Comparison of ENCODE assay signal across 23 cellular contexts in genomic region chr12:117298191-117298590, GRCh38.
DNase-seq lines count a peak whose midpoint lies in the region; ATAC-seq and TF ChIP-seq lines count a peak whose summit lies in the region.
"Had no signal": no experiment of that assay in that cellular context is flagged by ENCODE, and none has a peak within 500 bp of the region (broad histone marks: within the 10 kb centered on the region; RNA-seq: fewer than 3 reads in every experiment).

No MANE protein-coding gene starts in this region.

- H3K36me3 Mint-ChIP-seq in neural crest cell (ENCODE audit: low read depth) (no peaks in the 10 kb centered on the region), progenitor cell of endocrine pancreas (ENCODE audit: insufficient read depth) (peaks cover 1% of the 10 kb centered on the region)
- H3K36me3 Mint-ChIP-seq: CD14-positive monocyte; CD4-positive, alpha-beta memory T cell; CD4-positive, CD25-positive, alpha-beta regulatory T cell; CD8-positive, alpha-beta memory T cell had no signal

- H3K9me3 Mint-ChIP-seq in neural crest cell: peaks cover 3% of the 10 kb centered on the region
- peaks cover 3% of the 10 kb centered on the region for H3K9me3 Mint-ChIP-seq in progenitor cell of endocrine pancreas (ENCODE audit: low read depth)

- intact Hi-C loops in psoas muscle (cut with DNase I): no loop called here

- no peaks in the 10 kb centered on the region for H3K4me1 ChIP-seq in psoas muscle
- H3K4me1 ChIP-seq: BE2C had no signal

- H3K4me1 Mint-ChIP-seq in neural crest cell (no peaks in the 10 kb centered on the region), progenitor cell of endocrine pancreas (ENCODE audit: low read depth) (no peaks in the 10 kb centered on the region)
- H3K4me1 Mint-ChIP-seq: CD14-positive monocyte; CD4-positive, alpha-beta memory T cell; CD4-positive, CD25-positive, alpha-beta regulatory T cell; CD8-positive, alpha-beta memory T cell had no signal

- 89 to 93% (median 90%) methylated on average over 7 of the region's 7 CpGs for WGBS in psoas muscle, 3 donors

- H3K4me3 Mint-ChIP-seq in neural crest cell: no peak overlapping the region
- no peak overlapping the region for H3K4me3 Mint-ChIP-seq in progenitor cell of endocrine pancreas (ENCODE audit: low read depth)
- H3K4me3 Mint-ChIP-seq: CD14-positive monocyte; CD4-positive, alpha-beta memory T cell; CD4-positive, CD25-positive, alpha-beta regulatory T cell; CD8-positive, alpha-beta memory T cell had no signal

- H3K27me3 Mint-ChIP-seq in neural crest cell (ENCODE audit: low read depth): peaks cover 18% of the 10 kb centered on the region
- H3K27me3 Mint-ChIP-seq in progenitor cell of endocrine pancreas: peaks cover 14% of the 10 kb centered on the region

- no peak for TF ChIP-seq CTCF in neural crest cell (conservative IDR thresholded peaks at IDR 0.05)
- TF ChIP-seq CTCF in psoas muscle (IDR thresholded peaks at IDR 0.05): no peak
- no peak for TF ChIP-seq CTCF in progenitor cell of endocrine pancreas (IDR thresholded peaks at IDR 0.05; ENCODE audit: unreplicated experiment)

- ATAC-seq in psoas muscle (no peak), HG03159 (IDR thresholded peaks at IDR 0.05; ENCODE audit: unreplicated experiment) (no peak)
- ATAC-seq: GM12878 had no signal

- DNase-seq in mesenteric fat pad (ENCODE audit: low spot score) (peak; percentile 80), neural crest cell (ENCODE audit: low read depth, low spot score) (no peak), psoas muscle (no peak), progenitor cell of endocrine pancreas (ENCODE audit: low spot score, unreplicated experiment) (no peak), LoVo (ENCODE audit: low spot score) (no peak)
- DNase-seq: 8988T; ACHN; BE2C; CD4-positive, alpha-beta memory T cell; CD4-positive, CD25-positive, alpha-beta regulatory T cell; CD8-positive, alpha-beta memory T cell; COR-L47; DMS 273 treated with DMSO at 0.1 percent for 48 hours; DMS153; DMS53; DMS79; DND-41; EL; GDM1 had no signal

- H3K27ac ChIP-seq in psoas muscle: peak overlapping the region; percentile 23
- H3K27ac ChIP-seq: BLaER1 had no signal

- H3K27me3 ChIP-seq in psoas muscle (ENCODE audit: insufficient read depth in 3 of 3, low read length in 2 of 3): no peaks in the 10 kb centered on the region
- H3K27me3 ChIP-seq: BLaER1 had no signal

- H3K4me3 ChIP-seq in psoas muscle: no peak overlapping the region
- H3K4me3 ChIP-seq: BLaER1, GM12878 had no signal

- H3K27ac Mint-ChIP-seq in neural crest cell (ENCODE audit: unreplicated experiment): peak overlapping the region; percentile 39
- no peak overlapping the region for H3K27ac Mint-ChIP-seq in progenitor cell of endocrine pancreas
- H3K27ac Mint-ChIP-seq: CD14-positive monocyte; CD4-positive, alpha-beta memory T cell; CD8-positive, alpha-beta memory T cell had no signal

- H3K9me3 ChIP-seq in psoas muscle: no peaks in the 10 kb centered on the region
- H3K9me3 ChIP-seq: BE2C, BLaER1 had no signal

- H3K36me3 ChIP-seq in psoas muscle (ENCODE audit: insufficient read depth in 1 of 2, low read depth in 1 of 2): no peaks in the 10 kb centered on the region
- H3K36me3 ChIP-seq: BE2C, BLaER1 had no signal
